15 cellular contexts compared by ENCODE assay signal in the genomic region with DNA sequence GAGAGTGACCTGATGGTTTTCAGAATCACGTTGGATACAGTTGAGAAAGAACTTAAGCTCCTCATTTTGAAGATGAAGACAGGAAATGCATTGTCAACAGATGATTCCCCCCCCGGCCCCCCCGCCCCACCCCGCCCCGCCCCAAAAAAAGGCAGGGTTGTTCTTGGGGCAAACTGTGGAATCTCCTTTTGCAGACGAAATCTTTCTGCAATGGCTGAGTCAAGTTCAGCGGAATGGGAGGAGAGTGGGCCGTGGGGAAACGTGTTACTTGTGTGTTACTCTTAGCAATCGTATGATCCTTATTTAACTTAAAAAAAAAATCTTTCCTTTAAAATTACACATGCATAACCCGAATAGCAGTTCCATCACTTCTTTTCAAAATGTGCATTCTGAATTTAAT.
DNase-seq lines count a peak whose midpoint lies in the region; ATAC-seq and TF ChIP-seq lines count a peak whose summit lies in the region.
"Had no signal": no experiment of that assay in that cellular context is flagged by ENCODE, and none has a peak within 500 bp of the region (broad histone marks: within the 10 kb centered on the region; RNA-seq: fewer than 3 reads in every experiment).

No MANE protein-coding gene starts in this region.

- DNase-seq in CD8-positive, alpha-beta memory T cell: no peak
- DNase-seq in OCI-LY7 (ENCODE audit: low spot score): no peak
- peak; percentile 3 for DNase-seq in fibroblast of pulmonary artery (ENCODE audit: low read depth)
- DNase-seq in gastrocnemius medialis: no peak
- DNase-seq in GM13976 (ENCODE audit: low spot score): no peak
- no peak for DNase-seq in NCI-H345 (lab: John Stamatoyannopoulos, UW)
- no peak for DNase-seq in adrenal gland
- DNase-seq: activated CD4-positive, alpha-beta T cell treated with anti-CD3 and anti-CD28 coated beads, Interleukin-2, amount 50 U/mL, for 4 hours; NCI-H1092 treated with DMSO at 0.1 percent for 48 hours; SHP77 treated with DMSO at 0.1 percent for 48 hours; stimulated activated CD4-positive, alpha-beta T cell treated with anti-CD3 and anti-CD28 coated beads, Interleukin-2, amount 100 ng/mL, for 24 hours; trophoblast cell had no signal

- H3K27ac Mint-ChIP-seq in CD8-positive, alpha-beta memory T cell: no peak overlapping the region
- H3K27ac Mint-ChIP-seq: activated T-helper 1 cell treated with anti-CD3 and anti-CD28 coated beads, Interleukin-12 subunit alpha, Interleukin-12 subunit beta, Interleukin-2, Interleukin-4 antibody, amounts not matched to agents 30 ng/mL and 10 ng/mL and 1 ng/mL, durations not matched to agents 14 hours and 24 hours and 36 hours; IgD-negative memory B cell had no signal

- intact Hi-C loops in OCI-LY7 (cut with micrococcal nuclease; ENCODE audit: unreplicated experiment): loop anchor here (5.0 kb wide), 2 partner anchors 76 to 349 kb away; partner anchors contain the start of gene ARGLU1
- intact Hi-C loops in gastrocnemius medialis (cut with DNase I; ENCODE audit: low total_unique reads): loop anchor here (5.0 to 10.0 kb wide), 3 partner anchors 44 to 352 kb away; partner anchors contain the start of gene ARGLU1
- intact Hi-C loops in adrenal gland (cut with DNase I): no loop called here

- peak overlapping the region; percentile 35; the same call in 1 of the 2 replicates for H2AFZ ChIP-seq in OCI-LY7 (ENCODE audit: low read length)

- TF ChIP-seq POLR2A in gastrocnemius medialis (IDR thresholded peaks at IDR 0.05) (no peak), adrenal gland (IDR thresholded peaks at IDR 0.05) (no peak)

- BruUV-seq in OCI-LY7 (replicated peaks; lab: Mats Ljungman, UMichigan): no TSS peak

- H3K27ac ChIP-seq in CD8-positive, alpha-beta memory T cell (ENCODE audit: low read depth, low read length): no peak overlapping the region
- H3K27ac ChIP-seq in OCI-LY7 (ENCODE audit: low read depth, low read length, poor library complexity, severe bottlenecking) (no peak overlapping the region), gastrocnemius medialis (peak overlapping the region in 3 of 4 donors; percentile 77 to 81 (median 79)), adrenal gland (peak overlapping the region in 1 of 5 donors; percentile 39)

- H3K9me2 ChIP-seq in OCI-LY7 (ENCODE audit: insufficient read depth, low read length): no peaks in the 10 kb centered on the region

- no peak overlapping the region for H3K4me2 ChIP-seq in OCI-LY7 (ENCODE audit: low read length)

- H3K27me3 Mint-ChIP-seq in CD8-positive, alpha-beta memory T cell: peaks cover 8 to 24% of the 10 kb centered on the region in 2 donors

- H3K4me3 ChIP-seq in CD8-positive, alpha-beta memory T cell (ENCODE audit: low read length): no peak overlapping the region
- no peak overlapping the region for H3K4me3 ChIP-seq in OCI-LY7 (ENCODE audit: low read depth, low read length, poor library complexity, severe bottlenecking)
- H3K4me3 ChIP-seq in fibroblast of pulmonary artery (replicated peaks; ENCODE audit: low read depth, low read length): no peak overlapping the region
- peak overlapping the region in 1 of 4 donors; percentile 58 for H3K4me3 ChIP-seq in gastrocnemius medialis
- no peak overlapping the region for H3K4me3 ChIP-seq in adrenal gland

- H3K36me3 ChIP-seq in CD8-positive, alpha-beta memory T cell (ENCODE audit: insufficient read depth, low read length): no peaks in the 10 kb centered on the region
- H3K36me3 ChIP-seq in OCI-LY7 (ENCODE audit: insufficient read depth, low read length) (no peaks in the 10 kb centered on the region), gastrocnemius medialis (no peaks in the 10 kb centered on the region), adrenal gland (replicated peaks in 1 of 2) (no peaks in the 10 kb centered on the region)

- POLR2A ChIA-PET in CD8-positive, alpha-beta memory T cell (lab: Charles Lee): no interaction called here
- POLR2A ChIA-PET in OCI-LY7 (lab: Charles Lee): no interaction called here

- H3K9me3 Mint-ChIP-seq in CD8-positive, alpha-beta memory T cell: peaks cover 0 to 2% (median 0%) of the 10 kb centered on the region in 5 donors
- H3K9me3 Mint-ChIP-seq: activated T-helper 1 cell treated with anti-CD3 and anti-CD28 coated beads, Interleukin-12 subunit alpha, Interleukin-12 subunit beta, Interleukin-2, Interleukin-4 antibody, amounts not matched to agents 30 ng/mL and 10 ng/mL and 1 ng/mL, durations not matched to agents 14 hours and 24 hours and 36 hours had no signal

- H3K79me2 ChIP-seq in OCI-LY7 (ENCODE audit: insufficient read depth, low read depth, low read length): no peaks in the 10 kb centered on the region

- CTCF ChIA-PET in CD8-positive, alpha-beta memory T cell (lab: Charles Lee): no interaction called here
- CTCF ChIA-PET in OCI-LY7 (lab: Charles Lee; ENCODE audit: unreplicated experiment): no interaction called here

- H3K9me3 ChIP-seq in CD8-positive, alpha-beta memory T cell (ENCODE audit: low read length): no peaks in the 10 kb centered on the region
- H3K9me3 ChIP-seq in OCI-LY7 (ENCODE audit: low read length) (no peaks in the 10 kb centered on the region), gastrocnemius medialis (peaks cover 0 to 3% (median 0%) of the 10 kb centered on the region in 3 donors), adrenal gland (replicated peaks in 1 of 3) (no peaks in the 10 kb centered on the region)

- TF ChIP-seq CTCF in OCI-LY7 (conservative IDR thresholded peaks at IDR 0.05; ENCODE audit: low read length) (no peak), fibroblast of pulmonary artery (IDR thresholded peaks at IDR 0.05; ENCODE audit: low read length, missing control alignments) (no peak), gastrocnemius medialis (IDR thresholded peaks at IDR 0.05 in 4 of 5, conservative IDR thresholded peaks at IDR 0.05 in 1 of 5) (no peak), GM13976 (IDR thresholded peaks at IDR 0.05; ENCODE audit: borderline replicate concordance, control extremely low read depth, extremely low read depth, insufficient read depth, missing control alignments) (no peak), adrenal gland (IDR thresholded peaks at IDR 0.05) (no peak)

- H4K20me1 ChIP-seq in OCI-LY7 (ENCODE audit: insufficient read depth, low read length): no peaks in the 10 kb centered on the region

- 56 to 69% (median 62%) methylated on average over 10 to 11 of the region's 11 CpGs for WGBS in adrenal gland, 4 donors

- H3K36me3 Mint-ChIP-seq in CD8-positive, alpha-beta memory T cell: no peaks in the 10 kb centered on the region
- H3K36me3 Mint-ChIP-seq: IgD-negative memory B cell had no signal

- peak overlapping the region in 4 of 7 donors; percentile 24 to 39 (median 29) for H3K4me3 Mint-ChIP-seq in CD8-positive, alpha-beta memory T cell
- H3K4me3 Mint-ChIP-seq: activated T-helper 1 cell treated with anti-CD3 and anti-CD28 coated beads, Interleukin-12 subunit alpha, Interleukin-12 subunit beta, Interleukin-2, Interleukin-4 antibody, amounts not matched to agents 30 ng/mL and 10 ng/mL and 1 ng/mL, durations not matched to agents 14 hours and 24 hours and 36 hours had no signal

- no peak for ATAC-seq in gastrocnemius medialis
- no peak for ATAC-seq in HG02798 (IDR thresholded peaks at IDR 0.05; ENCODE audit: poor library complexity, unreplicated experiment)

- H3K4me1 Mint-ChIP-seq in CD8-positive, alpha-beta memory T cell: peaks cover 9 to 16% (median 13%) of the 10 kb centered on the region in 3 donors

- in situ Hi-C loops in gastrocnemius medialis (cut with MboI; ENCODE audit: low sequenced_read_pairs in 4 of 4): no loop called here
- in situ Hi-C loops in GM13976 (cut with MboI; ENCODE audit: low sequenced_read_pairs, unreplicated experiment): no loop called here

- peaks cover 8% of the 10 kb centered on the region for H3K4me1 ChIP-seq in CD8-positive, alpha-beta memory T cell (ENCODE audit: insufficient read depth, low read length)
- H3K4me1 ChIP-seq in OCI-LY7 (ENCODE audit: insufficient read depth, low read length, poor library complexity, severe bottlenecking): peaks cover 46% of the 10 kb centered on the region
- H3K4me1 ChIP-seq in gastrocnemius medialis: no peaks in the 10 kb centered on the region
- H3K4me1 ChIP-seq in adrenal gland (replicated peaks in 1 of 2): peaks cover 0 to 4% of the 10 kb centered on the region in 2 donors

- H3K27me3 ChIP-seq in CD8-positive, alpha-beta memory T cell (ENCODE audit: insufficient read depth, low read length, poor library complexity, severe bottlenecking): no peaks in the 10 kb centered on the region
- H3K27me3 ChIP-seq in gastrocnemius medialis (no peaks in the 10 kb centered on the region), adrenal gland (peaks cover 9% of the 10 kb centered on the region)

Comparison
In these comparisons a context has a peak if more than half of its experiments do, and no peak if none do; other contexts are left out.
1. H3K27ac ChIP-seq: peak in gastrocnemius medialis (3 of 4); none in CD8-positive, alpha-beta memory T cell (single experiment) and OCI-LY7 (single experiment).
2. intact Hi-C loops: an anchor here in OCI-LY7 (5.0 kb wide) and gastrocnemius medialis (5.0 to 10.0 kb wide); none called in adrenal gland.